24 cellular contexts compared by ENCODE assay signal in genomic region chr19:46387713-46388130, GRCh38. TPM values are rescaled to one million over a fixed set of nuclear protein-coding genes. Genes with fewer than 3 reads are reported as not detected.
"Had no signal": no experiment of that assay in that cellular context is flagged by ENCODE, and none has a peak within 500 bp of the region (broad histone marks: within the 10 kb centered on the region; RNA-seq: fewer than 3 reads in every experiment).

No MANE protein-coding gene starts in this region.

- H3K27me3 Mint-ChIP-seq: natural killer cell treated with Interleukin-12 subunit alpha and Interleukin-12 subunit beta and Interleukin-15 and Interleukin-18, amount 100 ng/mL, for 72 hours; stimulated activated naive CD8-positive, alpha-beta T cell treated with anti-CD3 and anti-CD28 coated beads, Interleukin-15, Interleukin-2, amounts not matched to agents 100 ng/mL and 50 ng/mL, for 24 hours had no signal

- H3K9me3 ChIP-seq: colonic mucosa, left lung, pancreas, prostate gland, tibial artery, upper lobe of right lung, vagina had no signal

- DNase-seq: cerebellar nuclear complex; colonic mucosa; dermis blood vessel endothelial cell; erythroblast; foreskin melanocyte; hypothalamus; mesenchymal stem cell; midbrain; occipital lobe; stimulated activated CD4-positive, alpha-beta T cell treated with anti-CD3 and anti-CD28 coated beads, Interleukin-12 subunit alpha, Interleukin-12 subunit beta, amount 100 ng/mL, for 4 hours; tibial artery had no signal

- H3K27ac Mint-ChIP-seq: natural killer cell treated with Interleukin-12 subunit alpha and Interleukin-12 subunit beta and Interleukin-15 and Interleukin-18, amount 100 ng/mL, for 72 hours; stimulated activated naive CD8-positive, alpha-beta T cell treated with anti-CD3 and anti-CD28 coated beads, Interleukin-15, Interleukin-2, amounts not matched to agents 100 ng/mL and 50 ng/mL, for 24 hours had no signal

- H3K9me3 Mint-ChIP-seq: natural killer cell treated with Interleukin-12 subunit alpha and Interleukin-12 subunit beta and Interleukin-15 and Interleukin-18, amount 100 ng/mL, for 72 hours; stimulated activated naive CD8-positive, alpha-beta T cell treated with anti-CD3 and anti-CD28 coated beads, Interleukin-15, Interleukin-2, amounts not matched to agents 100 ng/mL and 50 ng/mL, for 24 hours had no signal

- H3K27me3 ChIP-seq: colonic mucosa, left lung, neural progenitor cell, pancreas, tibial artery, upper lobe of right lung, vagina had no signal

- H3K36me3 ChIP-seq: neural progenitor cell had no signal

- H3K4me3 ChIP-seq: colonic mucosa, left lung, lung, neural progenitor cell, pancreas, prostate gland, skin epidermis, tibial artery, upper lobe of right lung, vagina had no signal

- H3K4me3 Mint-ChIP-seq: natural killer cell treated with Interleukin-12 subunit alpha and Interleukin-12 subunit beta and Interleukin-15 and Interleukin-18, amount 100 ng/mL, for 72 hours; neural progenitor cell; stimulated activated naive CD8-positive, alpha-beta T cell treated with anti-CD3 and anti-CD28 coated beads, Interleukin-15, Interleukin-2, amounts not matched to agents 100 ng/mL and 50 ng/mL, for 24 hours had no signal

- ATAC-seq: left lung; natural killer cell treated with Interleukin-12 subunit alpha and Interleukin-12 subunit beta and Interleukin-15 and Interleukin-18, amount 100 ng/mL, for 72 hours; pancreas; sciatic nerve; upper lobe of right lung had no signal

- H3K27ac ChIP-seq: colonic mucosa, left lung, neural progenitor cell, pancreas, prostate gland, skin epidermis, tibial artery, upper lobe of right lung, vagina had no signal

- H3K4me1 ChIP-seq: colonic mucosa, neural progenitor cell, pancreas, prostate gland had no signal

RNA-seq across cellular contexts. Expression of gene CCDC8, which starts 25.6 kb away (rescaled TPM):
- total RNA-seq: natural killer cell treated with Interleukin-12 subunit alpha and Interleukin-12 subunit beta and Interleukin-15 and Interleukin-18, amount 100 ng/mL, for 72 hours had no signal

RNA-seq across cellular contexts. Expression of gene PNMA8C, which starts 41.0 kb away (rescaled TPM):
- total RNA-seq: dermis blood vessel endothelial cell; endothelial cell of umbilical vein; natural killer cell treated with Interleukin-12 subunit alpha and Interleukin-12 subunit beta and Interleukin-15 and Interleukin-18, amount 100 ng/mL, for 72 hours; renal cortical epithelial cell; sciatic nerve; upper lobe of right lung had no signal
- polyA plus RNA-seq: endothelial cell of umbilical vein had no signal
